ENCODE assay signal across 18 cellular contexts in the genomic region with DNA sequence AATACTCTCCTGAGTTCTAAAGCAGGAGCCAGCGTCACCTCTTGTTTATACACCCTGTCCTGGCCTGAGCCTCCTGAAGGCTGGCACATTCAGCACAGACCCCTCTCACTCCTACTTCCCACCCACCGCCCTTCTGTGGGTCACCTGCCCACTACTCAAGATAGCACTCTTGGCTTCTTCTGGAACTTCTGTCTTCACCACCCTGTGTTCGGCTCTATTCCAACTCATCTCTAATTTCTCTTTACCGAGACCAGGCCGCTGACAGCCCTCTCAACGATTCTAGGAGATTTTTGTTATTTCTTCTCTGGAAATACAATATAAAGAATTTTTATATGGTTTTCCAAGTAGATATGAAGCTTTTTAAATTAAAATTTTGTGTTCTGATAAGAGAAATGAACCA. TPM values are rescaled to one million over a fixed set of nuclear protein-coding genes. Genes with fewer than 3 reads are reported as not detected.
A peak's percentile ranks its signal among the peaks of the same experiment; 100 is the strongest.
DNase-seq lines count a peak whose midpoint lies in the region; ATAC-seq and TF ChIP-seq lines count a peak whose summit lies in the region.
"Had no signal": no experiment of that assay in that cellular context is flagged by ENCODE, and none has a peak within 500 bp of the region (broad histone marks: within the 10 kb centered on the region; RNA-seq: fewer than 3 reads in every experiment).

No MANE protein-coding gene starts in this region.

- no peak for ATAC-seq in activated naive CD8-positive, alpha-beta T cell treated with anti-CD3 and anti-CD28 coated beads, Interleukin-2, amount 10 ng/mL, durations not matched to agents 7 days and 5 days (ENCODE audit: low read depth)
- no peak for ATAC-seq in activated naive CD8-positive, alpha-beta T cell treated with anti-CD3 and anti-CD28 coated beads, Interleukin-2, amount 50 U/mL, for 24 hours
- ATAC-seq in lung (ENCODE audit: insufficient read depth, low FRiP score) (no peak), sciatic nerve (no peak)
- ATAC-seq: left lung had no signal

- H3K9me3 ChIP-seq in WERI-Rb-1 (ENCODE audit: severe bottlenecking) (peaks cover 3% of the 10 kb centered on the region), lung (ENCODE audit: control insufficient read depth in 2 of 2, insufficient read depth in 1 of 2, low read length in 1 of 2) (no peaks in the 10 kb centered on the region), thymus (ENCODE audit: control insufficient read depth) (no peaks in the 10 kb centered on the region)
- H3K9me3 ChIP-seq: left lung had no signal

- H3K36me3 ChIP-seq in WERI-Rb-1 (no peaks in the 10 kb centered on the region), lung (ENCODE audit: control insufficient read depth in 2 of 2, insufficient read depth in 2 of 2, low read length in 2 of 2) (peaks cover 0 to 3% of the 10 kb centered on the region in 2 donors), thymus (ENCODE audit: control insufficient read depth, insufficient read depth) (peaks cover 5% of the 10 kb centered on the region)
- H3K36me3 ChIP-seq: left lung had no signal

- H3K27ac ChIP-seq in WERI-Rb-1 (peak overlapping the region; percentile 45), lung (ENCODE audit: low read depth in 1 of 2, low read length in 1 of 2) (peak overlapping the region; percentile 35 to 57), thymus (ENCODE audit: low read depth) (peak overlapping the region; percentile 15)

- TF ChIP-seq CTCF in WERI-Rb-1 (IDR thresholded peaks at IDR 0.05; ENCODE audit: low read depth, low read length) = no peak
- no peak for TF ChIP-seq CTCF in lung (IDR thresholded peaks at IDR 0.05; ENCODE audit: control extremely low read depth, extremely low read depth)

- H3K4me3 Mint-ChIP-seq in activated naive CD8-positive, alpha-beta T cell treated with anti-CD3 and anti-CD28 coated beads, Interleukin-2, amount 10 ng/mL, durations not matched to agents 7 days and 5 days = no peak overlapping the region
- no peak overlapping the region for H3K4me3 Mint-ChIP-seq in activated naive CD8-positive, alpha-beta T cell treated with anti-CD3 and anti-CD28 coated beads, Interleukin-2, amount 50 U/mL, for 24 hours

- DNase-seq in activated naive CD8-positive, alpha-beta T cell treated with anti-CD3 and anti-CD28 coated beads, Interleukin-2, amount 10 ng/mL, durations not matched to agents 7 days and 5 days = no peak
- DNase-seq in activated naive CD8-positive, alpha-beta T cell treated with anti-CD3 and anti-CD28 coated beads, Interleukin-2, amount 50 U/mL, for 24 hours = no peak
- DNase-seq in WERI-Rb-1 = no peak
- DNase-seq in lung (ENCODE audit: low spot score) = no peak
- no peak for DNase-seq in sciatic nerve (ENCODE audit: low spot score)
- no peak for DNase-seq in NCI-H1436 treated with DMSO at 0.1 percent for 48 hours (lab: John Stamatoyannopoulos, UW)
- DNase-seq in ecto neural progenitor cell (ENCODE audit: low spot score) = no peak
- DNase-seq: ACHN; activated CD4-positive, alpha-beta T cell treated with anti-CD3 and anti-CD28 coated beads for 48 hours; activated gamma-delta T cell; foreskin melanocyte; Kasumi-1; left lung; NCI-H1105; NCI-H69; OCI-M1; stimulated activated naive CD4-positive, alpha-beta T cell had no signal

- H3K36me3 Mint-ChIP-seq in activated naive CD8-positive, alpha-beta T cell treated with anti-CD3 and anti-CD28 coated beads, Interleukin-2, amount 10 ng/mL, durations not matched to agents 7 days and 5 days = peaks cover 54% of the 10 kb centered on the region
- peaks cover 23% of the 10 kb centered on the region for H3K36me3 Mint-ChIP-seq in activated naive CD8-positive, alpha-beta T cell treated with anti-CD3 and anti-CD28 coated beads, Interleukin-2, amount 50 U/mL, for 24 hours (ENCODE audit: low read depth)

- H3K27me3 Mint-ChIP-seq in activated naive CD8-positive, alpha-beta T cell treated with anti-CD3 and anti-CD28 coated beads, Interleukin-2, amount 10 ng/mL, durations not matched to agents 7 days and 5 days = no peaks in the 10 kb centered on the region
- H3K27me3 Mint-ChIP-seq in activated naive CD8-positive, alpha-beta T cell treated with anti-CD3 and anti-CD28 coated beads, Interleukin-2, amount 50 U/mL, for 24 hours = no peaks in the 10 kb centered on the region

- WGBS in lung, 2 donors = 94 to 98% methylated on average over 6 of the region's 6 CpGs
- WGBS in thymus = 96% methylated on average over 6 of the region's 6 CpGs

- H3K4me3 ChIP-seq in WERI-Rb-1 (ENCODE audit: low read depth, low read length) (no peak overlapping the region), lung (no peak overlapping the region), thymus (ENCODE audit: low read length) (no peak overlapping the region)
- H3K4me3 ChIP-seq: left lung had no signal

- H3K4me1 ChIP-seq in lung (ENCODE audit: control insufficient read depth in 2 of 2, insufficient read depth in 2 of 2, low read length in 2 of 2) (peaks cover 30 to 50% of the 10 kb centered on the region in 2 donors), thymus (ENCODE audit: control insufficient read depth, insufficient read depth, low read length) (peaks cover 49% of the 10 kb centered on the region)

- intact Hi-C loops in sciatic nerve (cut with DNase I) = no loop called here

- H3K27me3 ChIP-seq in WERI-Rb-1 (ENCODE audit: insufficient read depth, low read depth, severe bottlenecking) (no peaks in the 10 kb centered on the region), lung (ENCODE audit: control insufficient read depth, insufficient read depth) (no peaks in the 10 kb centered on the region), thymus (ENCODE audit: control insufficient read depth, insufficient read depth) (no peaks in the 10 kb centered on the region)
- H3K27me3 ChIP-seq: left lung had no signal

- H3K27ac Mint-ChIP-seq in activated naive CD8-positive, alpha-beta T cell treated with anti-CD3 and anti-CD28 coated beads, Interleukin-2, amount 10 ng/mL, durations not matched to agents 7 days and 5 days = peak overlapping the region; percentile 72
- H3K27ac Mint-ChIP-seq in activated naive CD8-positive, alpha-beta T cell treated with anti-CD3 and anti-CD28 coated beads, Interleukin-2, amount 50 U/mL, for 24 hours = no peak overlapping the region

- H3K9me3 Mint-ChIP-seq in activated naive CD8-positive, alpha-beta T cell treated with anti-CD3 and anti-CD28 coated beads, Interleukin-2, amount 10 ng/mL, durations not matched to agents 7 days and 5 days = no peaks in the 10 kb centered on the region
- H3K9me3 Mint-ChIP-seq in activated naive CD8-positive, alpha-beta T cell treated with anti-CD3 and anti-CD28 coated beads, Interleukin-2, amount 50 U/mL, for 24 hours = no peaks in the 10 kb centered on the region

- peaks cover 77% of the 10 kb centered on the region for H3K4me1 Mint-ChIP-seq in activated naive CD8-positive, alpha-beta T cell treated with anti-CD3 and anti-CD28 coated beads, Interleukin-2, amount 10 ng/mL, durations not matched to agents 7 days and 5 days
- H3K4me1 Mint-ChIP-seq in activated naive CD8-positive, alpha-beta T cell treated with anti-CD3 and anti-CD28 coated beads, Interleukin-2, amount 50 U/mL, for 24 hours = peaks cover 87% of the 10 kb centered on the region

- POLR2A ChIA-PET in activated naive CD8-positive, alpha-beta T cell treated with anti-CD3 and anti-CD28 coated beads, Interleukin-2, amount 10 ng/mL, durations not matched to agents 7 days and 5 days (lab: Charles Lee) = interaction anchor here (0.8 to 4.9 kb wide), 3 partner anchors 13 to 47 kb away, joined by 3 to 32 read pairs (median 4); no protein-coding TSS in a partner anchor

RNA-seq across cellular contexts. Expression of gene IRF1, which starts 57.4 kb away (rescaled TPM):
- total RNA-seq in activated naive CD8-positive, alpha-beta T cell treated with anti-CD3 and anti-CD28 coated beads, Interleukin-2, amount 10 ng/mL, durations not matched to agents 7 days and 5 days = 100 to 1,000 TPM; 228 to 238 TPM
- total RNA-seq in lung = 10 to 100 TPM; 53.8 to 83.2 TPM
- 100 to 1,000 TPM in 1 of 2 donors, 10 to 100 TPM in 1; 32.9 to 141 TPM for polyA plus RNA-seq in lung
- polyA plus RNA-seq in thymus = 47.7 TPM
- 52.2 TPM for total RNA-seq in sciatic nerve
